In the genomic region with DNA sequence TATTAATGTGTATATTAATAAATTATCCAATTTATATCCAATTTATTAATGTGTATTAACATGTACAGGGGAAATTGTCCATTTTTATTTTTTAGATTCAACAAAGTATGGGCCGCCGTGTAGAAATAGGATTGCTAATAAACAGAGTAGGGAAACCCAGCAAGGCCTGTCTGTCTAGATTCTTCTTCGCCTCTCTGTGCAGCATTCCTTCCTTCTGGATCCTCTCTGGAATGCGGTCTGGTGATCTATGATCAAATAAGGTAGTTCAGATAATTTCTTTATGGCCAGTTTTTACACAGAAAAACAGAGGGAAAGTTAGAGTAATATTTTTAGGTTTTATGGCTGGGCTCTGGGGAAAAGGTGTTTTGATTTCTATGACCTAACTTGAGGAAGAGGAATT, we compare ENCODE assay signal across 18 cellular contexts. TPM values are rescaled to one million over a fixed set of nuclear protein-coding genes. Genes with fewer than 3 reads are reported as not detected.
A peak's percentile ranks its signal among the peaks of the same experiment; 100 is the strongest.
DNase-seq lines count a peak whose midpoint lies in the region; ATAC-seq and TF ChIP-seq lines count a peak whose summit lies in the region.
"Had no signal": no experiment of that assay in that cellular context is flagged by ENCODE, and none has a peak within 500 bp of the region (broad histone marks: within the 10 kb centered on the region; RNA-seq: fewer than 3 reads in every experiment).

No MANE protein-coding gene starts in this region.

- ATAC-seq in stimulated activated naive CD8-positive, alpha-beta T cell treated with anti-CD3 and anti-CD28 coated beads, Interleukin-15, Interleukin-2, amounts not matched to agents 100 U/mL and 50 U/mL, for 24 hours = no peak
- no peak for ATAC-seq in GM21526 (IDR thresholded peaks at IDR 0.05; ENCODE audit: low FRiP score, unreplicated experiment)

- H3K9me3 Mint-ChIP-seq in stimulated activated naive CD8-positive, alpha-beta T cell treated with anti-CD3 and anti-CD28 coated beads, Interleukin-15, Interleukin-2, amounts not matched to agents 100 ng/mL and 50 ng/mL, for 24 hours = no peaks in the 10 kb centered on the region
- H3K9me3 Mint-ChIP-seq in chondrocyte (ENCODE audit: low read depth) (no peaks in the 10 kb centered on the region), neural crest cell (no peaks in the 10 kb centered on the region)
- H3K9me3 Mint-ChIP-seq: CD8-positive, alpha-beta memory T cell; IgD-negative memory B cell had no signal

- H3K4me3 Mint-ChIP-seq in stimulated activated naive CD8-positive, alpha-beta T cell treated with anti-CD3 and anti-CD28 coated beads, Interleukin-15, Interleukin-2, amounts not matched to agents 100 ng/mL and 50 ng/mL, for 24 hours = no peak overlapping the region
- H3K4me3 Mint-ChIP-seq in chondrocyte (ENCODE audit: unreplicated experiment) = no peak overlapping the region
- no peak overlapping the region for H3K4me3 Mint-ChIP-seq in neural crest cell
- H3K4me3 Mint-ChIP-seq: CD8-positive, alpha-beta memory T cell had no signal

- no peaks in the 10 kb centered on the region for H3K27me3 ChIP-seq in WERI-Rb-1 (ENCODE audit: insufficient read depth, low read depth, severe bottlenecking)
- H3K27me3 ChIP-seq: BLaER1 treated with 17β-estradiol and CSF1 and Interleukin-3, amounts not matched to agents 10 nM and 100 nM; SJSA1 had no signal

- H3K9me3 ChIP-seq in WERI-Rb-1 (ENCODE audit: severe bottlenecking) = no peaks in the 10 kb centered on the region
- H3K9me3 ChIP-seq: BLaER1 treated with 17β-estradiol and CSF1 and Interleukin-3, amounts not matched to agents 10 nM and 100 nM; SJSA1 had no signal

- H3K27ac Mint-ChIP-seq in stimulated activated naive CD8-positive, alpha-beta T cell treated with anti-CD3 and anti-CD28 coated beads, Interleukin-15, Interleukin-2, amounts not matched to agents 100 ng/mL and 50 ng/mL, for 24 hours = peak overlapping the region; percentile 21
- H3K27ac Mint-ChIP-seq in chondrocyte (ENCODE audit: unreplicated experiment) (peak overlapping the region; percentile 30), neural crest cell (ENCODE audit: unreplicated experiment) (peak overlapping the region; percentile 8)
- H3K27ac Mint-ChIP-seq: CD8-positive, alpha-beta memory T cell; IgD-negative memory B cell had no signal

- H3K36me3 Mint-ChIP-seq in stimulated activated naive CD8-positive, alpha-beta T cell treated with anti-CD3 and anti-CD28 coated beads, Interleukin-15, Interleukin-2, amounts not matched to agents 100 ng/mL and 50 ng/mL, for 24 hours (ENCODE audit: low read depth) = no peaks in the 10 kb centered on the region
- no peaks in the 10 kb centered on the region for H3K36me3 Mint-ChIP-seq in chondrocyte (ENCODE audit: low read depth)
- H3K36me3 Mint-ChIP-seq in neural crest cell (ENCODE audit: low read depth) = no peaks in the 10 kb centered on the region
- H3K36me3 Mint-ChIP-seq: CD8-positive, alpha-beta memory T cell; IgD-negative memory B cell had no signal

- H3K27me3 Mint-ChIP-seq in stimulated activated naive CD8-positive, alpha-beta T cell treated with anti-CD3 and anti-CD28 coated beads, Interleukin-15, Interleukin-2, amounts not matched to agents 100 ng/mL and 50 ng/mL, for 24 hours = peaks cover 3% of the 10 kb centered on the region
- H3K27me3 Mint-ChIP-seq in chondrocyte (ENCODE audit: low read depth) = no peaks in the 10 kb centered on the region
- no peaks in the 10 kb centered on the region for H3K27me3 Mint-ChIP-seq in neural crest cell (ENCODE audit: low read depth)
- H3K27me3 Mint-ChIP-seq: CD8-positive, alpha-beta memory T cell had no signal

- H3K27ac ChIP-seq in WERI-Rb-1 = no peak overlapping the region
- H3K27ac ChIP-seq: SJSA1 had no signal

- TF ChIP-seq CTCF in chondrocyte (IDR thresholded peaks at IDR 0.05) (no peak), neural crest cell (conservative IDR thresholded peaks at IDR 0.05) (no peak), WERI-Rb-1 (IDR thresholded peaks at IDR 0.05; ENCODE audit: low read depth, low read length) (no peak)

- H3K4me1 Mint-ChIP-seq in stimulated activated naive CD8-positive, alpha-beta T cell treated with anti-CD3 and anti-CD28 coated beads, Interleukin-15, Interleukin-2, amounts not matched to agents 100 ng/mL and 50 ng/mL, for 24 hours (ENCODE audit: low read depth) = peaks cover 4% of the 10 kb centered on the region
- H3K4me1 Mint-ChIP-seq in chondrocyte (ENCODE audit: low read depth) = peaks cover 15% of the 10 kb centered on the region
- H3K4me1 Mint-ChIP-seq in neural crest cell = peaks cover 12% of the 10 kb centered on the region

- no peak for DNase-seq in stimulated activated naive CD8-positive, alpha-beta T cell treated with anti-CD3 and anti-CD28 coated beads, Interleukin-15, Interleukin-2, amounts not matched to agents 100 U/mL and 50 U/mL, for 24 hours
- DNase-seq in chondrocyte (ENCODE audit: low spot score) (no peak), neural crest cell (ENCODE audit: low read depth, low spot score) (no peak), A172 (ENCODE audit: low spot score) (no peak), SW 1271 (lab: John Stamatoyannopoulos, UW) (no peak), WERI-Rb-1 (no peak)
- DNase-seq: CD8-positive, alpha-beta memory T cell; DND-41; H7; NCI-H1436; NCI-H2029; NCI-H510A; NCI-H82 had no signal

- no peaks in the 10 kb centered on the region for H3K36me3 ChIP-seq in WERI-Rb-1
- H3K36me3 ChIP-seq: BLaER1 treated with 17β-estradiol and CSF1 and Interleukin-3, amounts not matched to agents 10 nM and 100 nM; SJSA1 had no signal

- no peak overlapping the region for H3K4me3 ChIP-seq in WERI-Rb-1 (ENCODE audit: low read depth, low read length)
- H3K4me3 ChIP-seq: BLaER1 treated with 17β-estradiol and CSF1 and Interleukin-3, amounts not matched to agents 10 nM and 100 nM; SJSA1 had no signal

RNA-seq across cellular contexts. Expression of gene HFE, which starts 19.9 kb away (rescaled TPM):
- total RNA-seq in chondrocyte (6.1 to 7.5 TPM (median 6.4 TPM) in 3 replicates), neural crest cell (1.7 and 2.4 TPM in 2 replicates)
- total RNA-seq in A172 (2014; rRNA removed; shearing (Covaris generic)) = 15.6 and 17.0 TPM in 2 replicates
